25 cellular contexts compared by ENCODE assay signal in genomic region chr15:63086271-63086670, GRCh38. TPM values are rescaled to one million over a fixed set of nuclear protein-coding genes. Genes with fewer than 3 reads are reported as not detected.
DNase-seq lines count a peak whose midpoint lies in the region; ATAC-seq and TF ChIP-seq lines count a peak whose summit lies in the region.
"Had no signal": no experiment of that assay in that cellular context is flagged by ENCODE, and none has a peak within 500 bp of the region (broad histone marks: within the 10 kb centered on the region; RNA-seq: fewer than 3 reads in every experiment).

No MANE protein-coding gene starts in this region.

- DNase-seq in EH (ENCODE audit: low read depth) (peak; percentile 59), astrocyte of the spinal cord (ENCODE audit: low read depth, low spot score) (peak; percentile 16), islet precursor cell (peak; percentile 30), progenitor cell of endocrine pancreas (ENCODE audit: low spot score, unreplicated experiment) (no peak), MV-4-11 (lab: John Stamatoyannopoulos, UW) (no peak), cortex of kidney (lab: John Stamatoyannopoulos, UW) (no peak), germinal center (ENCODE audit: low spot score) (no peak)
- DNase-seq: activated CD4-positive, alpha-beta T cell treated with anti-CD3 and anti-CD28 coated beads, Interleukin-2, amount 10 ng/mL, durations not matched to agents 24 days and 14 days; activated gamma-delta T cell; activated naive CD8-positive, alpha-beta T cell treated with anti-CD3 and anti-CD28 coated beads, Interleukin-2, amount 50 U/mL, for 24 hours; activated T-cell treated with anti-CD3 and anti-CD28 coated beads, Interleukin-2, amount 50 U/mL, for 24 hours; C1 segment of cervical spinal cord; Caco-2; DMS79 treated with DMSO at 0.1 percent for 48 hours; foreskin melanocyte; left ventricle myocardium inferior; NCI-H526; nucleus accumbens; SHP77 treated with DMSO at 0.1 percent for 48 hours; stimulated activated naive CD4-positive, alpha-beta T cell treated with Interleukin-2 at 50 U/mL for 16 hours; SW 1271; T-helper 9 cell; WERI-Rb-1 had no signal

- no peak overlapping the region for H3K4me3 Mint-ChIP-seq in progenitor cell of endocrine pancreas (ENCODE audit: low read depth)
- H3K4me3 Mint-ChIP-seq: activated CD4-positive, alpha-beta T cell treated with anti-CD3 and anti-CD28 coated beads, Interleukin-2, amount 10 ng/mL, durations not matched to agents 24 days and 14 days; activated naive CD8-positive, alpha-beta T cell treated with anti-CD3 and anti-CD28 coated beads, Interleukin-2, amount 50 U/mL, for 24 hours; activated T-cell treated with anti-CD3 and anti-CD28 coated beads, Interleukin-2, amount 50 U/mL, for 24 hours; brain had no signal

- TF ChIP-seq CTCF in astrocyte of the spinal cord (IDR thresholded peaks at IDR 0.05; ENCODE audit: low read depth, low read length) (no peak), progenitor cell of endocrine pancreas (IDR thresholded peaks at IDR 0.05; ENCODE audit: unreplicated experiment) (no peak)

- no peaks in the 10 kb centered on the region for H3K27me3 Mint-ChIP-seq in progenitor cell of endocrine pancreas
- H3K27me3 Mint-ChIP-seq: activated naive CD8-positive, alpha-beta T cell treated with anti-CD3 and anti-CD28 coated beads, Interleukin-2, amount 50 U/mL, for 24 hours had no signal

- no peaks in the 10 kb centered on the region for H3K36me3 Mint-ChIP-seq in progenitor cell of endocrine pancreas (ENCODE audit: insufficient read depth)
- H3K36me3 Mint-ChIP-seq: brain had no signal

- H3K27ac Mint-ChIP-seq in progenitor cell of endocrine pancreas, result peak overlapping the region; percentile 49
- H3K27ac Mint-ChIP-seq: activated CD4-positive, alpha-beta T cell treated with anti-CD3 and anti-CD28 coated beads, Interleukin-2, amount 10 ng/mL, durations not matched to agents 24 days and 14 days; activated naive CD8-positive, alpha-beta T cell treated with anti-CD3 and anti-CD28 coated beads, Interleukin-2, amount 50 U/mL, for 24 hours; activated T-cell treated with anti-CD3 and anti-CD28 coated beads, Interleukin-2, amount 50 U/mL, for 24 hours had no signal

- H3K4me1 Mint-ChIP-seq in progenitor cell of endocrine pancreas (ENCODE audit: low read depth), result peaks cover 30% of the 10 kb centered on the region
- H3K4me1 Mint-ChIP-seq: activated CD4-positive, alpha-beta T cell treated with anti-CD3 and anti-CD28 coated beads, Interleukin-2, amount 10 ng/mL, durations not matched to agents 24 days and 14 days; activated naive CD8-positive, alpha-beta T cell treated with anti-CD3 and anti-CD28 coated beads, Interleukin-2, amount 50 U/mL, for 24 hours had no signal

- H3K9me3 Mint-ChIP-seq in progenitor cell of endocrine pancreas (ENCODE audit: low read depth), result no peaks in the 10 kb centered on the region
- H3K9me3 Mint-ChIP-seq: activated CD4-positive, alpha-beta T cell treated with anti-CD3 and anti-CD28 coated beads, Interleukin-2, amount 10 ng/mL, durations not matched to agents 24 days and 14 days; activated naive CD8-positive, alpha-beta T cell treated with anti-CD3 and anti-CD28 coated beads, Interleukin-2, amount 50 U/mL, for 24 hours; activated T-cell treated with anti-CD3 and anti-CD28 coated beads, Interleukin-2, amount 50 U/mL, for 24 hours; brain had no signal

- H3K4me3 ChIP-seq in astrocyte of the spinal cord (ENCODE audit: low read depth, low read length), result no peak overlapping the region
- H3K4me3 ChIP-seq: left ventricle myocardium inferior had no signal

- in situ Hi-C loops in astrocyte of the spinal cord (cut with HindIII; ENCODE audit: low sequenced_read_pairs), result no loop called here

- no peak for ATAC-seq in HG02571 (IDR thresholded peaks at IDR 0.05; ENCODE audit: unreplicated experiment)
- ATAC-seq: activated naive CD8-positive, alpha-beta T cell treated with anti-CD3 and anti-CD28 coated beads, Interleukin-2, amount 50 U/mL, for 24 hours had no signal

RNA-seq across cellular contexts. Expression of gene LACTB, which starts 35.4 kb away (rescaled TPM):
- total RNA-seq in progenitor cell of endocrine pancreas, result 10.2 and 11.5 TPM in 2 replicates

RNA-seq across cellular contexts. Expression of gene TPM1, which starts 43.7 kb away (rescaled TPM):
- total RNA-seq in progenitor cell of endocrine pancreas, result 284 and 300 TPM in 2 replicates

Comparison
In these comparisons a context has a peak if more than half of its experiments do, and no peak if none do; other contexts are left out.
1. DNase-seq: peak in EH (single experiment), astrocyte of the spinal cord (single experiment) and islet precursor cell (single experiment); none in progenitor cell of endocrine pancreas (single experiment), MV-4-11 (single experiment), cortex of kidney (single experiment) and germinal center (single experiment).